Comparison of ENCODE assay signal across 1 cellular context in genomic region chr11:75204685-75205667, GRCh38.
A peak's percentile ranks its signal among the peaks of the same experiment; 100 is the strongest.
TF ChIP-seq lines count a peak whose summit lies in the region.

No MANE protein-coding gene starts in this region.

TF ChIP-seq in HepG2, 621 proteins besides CTCF, POLR2A, EP300 and RAD21 (continued from another document and continues in another):
- TF ChIP-seq ARID5B (CRISPR knock-in tag; IDR thresholded peaks at IDR 0.05) (0 out of 2 replicates have a peak, but pooled peaks have one; percentile 23), ZMYM4 (CRISPR knock-in tag; IDR thresholded peaks at IDR 0.05) (0 out of 2 replicates have a peak, but pooled peaks have one; percentile 37), ZNF556 (CRISPR knock-in tag; IDR thresholded peaks at IDR 0.05; ENCODE audit: borderline replicate concordance) (peak; percentile 37; the same call in 1 of the 2 replicates), ZNF615 (CRISPR knock-in tag; IDR thresholded peaks at IDR 0.05; ENCODE audit: borderline replicate concordance) (no peak), ZSCAN9 (CRISPR knock-in tag; IDR thresholded peaks at IDR 0.05; ENCODE audit: borderline replicate concordance) (peak; percentile 33; the same call in 1 of the 2 replicates), PHF5A (CRISPR knock-in tag; IDR thresholded peaks at IDR 0.05; ENCODE audit: low read depth, unreplicated experiment) (peak; percentile 12), HNRNPL (IDR thresholded peaks at IDR 0.05; ENCODE audit: low read depth, low read length) (0 out of 2 replicates have a peak, but pooled peaks have one; percentile 27), SMAD3 (CRISPR knock-in tag; IDR thresholded peaks at IDR 0.05) (peak; percentile 65; the same call in 1 of the 2 replicates), ZNF543 (CRISPR knock-in tag; IDR thresholded peaks at IDR 0.05) (no peak), BHLHE40 (IDR thresholded peaks at IDR 0.05; ENCODE audit: low read length) (no peak), GMEB2 (CRISPR knock-in tag; IDR thresholded peaks at IDR 0.05; ENCODE audit: low read depth) (no peak), MTA3 (CRISPR knock-in tag; IDR thresholded peaks at IDR 0.05) (no peak), TMF1 (CRISPR knock-in tag; IDR thresholded peaks at IDR 0.05; ENCODE audit: low read depth) (no peak), FOXO4 (CRISPR knock-in tag; conservative IDR thresholded peaks at IDR 0.05) (no peak), XBP1 (CRISPR knock-in tag; IDR thresholded peaks at IDR 0.05) (no peak), CEBPG (CRISPR knock-in tag; IDR thresholded peaks at IDR 0.05) (no peak), POGZ (CRISPR knock-in tag; IDR thresholded peaks at IDR 0.05) (0 out of 2 replicates have a peak, but pooled peaks have one; percentile 18), ZNF713 (CRISPR knock-in tag; IDR thresholded peaks at IDR 0.05) (0 out of 2 replicates have a peak, but pooled peaks have one; percentile 73), CBX2 (IDR thresholded peaks at IDR 0.05; ENCODE audit: low read depth, low read length) (no peak), CBX2 (CRISPR knock-in tag; IDR thresholded peaks at IDR 0.05; ENCODE audit: low read depth) (no peak), GZF1 (CRISPR knock-in tag; IDR thresholded peaks at IDR 0.05) (no peak), NR2C2 (CRISPR knock-in tag; IDR thresholded peaks at IDR 0.05; ENCODE audit: borderline replicate concordance) (no peak), JUND (CRISPR knock-in tag; IDR thresholded peaks at IDR 0.05) (no peak), SMARCE1 (IDR thresholded peaks at IDR 0.05; ENCODE audit: borderline replicate concordance) (no peak), PHF20 (CRISPR knock-in tag; IDR thresholded peaks at IDR 0.05) (no peak), ZNF619 (CRISPR knock-in tag; IDR thresholded peaks at IDR 0.05) (peak; percentile 44; the same call in 1 of the 2 replicates), ELF4 (CRISPR knock-in tag; IDR thresholded peaks at IDR 0.05; ENCODE audit: borderline replicate concordance) (peak; percentile 28; the same call in 1 of the 2 replicates), ZNF7 (CRISPR knock-in tag; IDR thresholded peaks at IDR 0.05) (no peak), HES4 (CRISPR knock-in tag; IDR thresholded peaks at IDR 0.05; ENCODE audit: borderline replicate concordance) (peak; percentile 69; the same call in 1 of the 2 replicates), ZNF3 (CRISPR knock-in tag; IDR thresholded peaks at IDR 0.05) (no peak), ZNF263 (CRISPR knock-in tag; IDR thresholded peaks at IDR 0.05) (peak; percentile 99), ZXDC (CRISPR knock-in tag; IDR thresholded peaks at IDR 0.05) (0 out of 2 replicates have a peak, but pooled peaks have one; percentile 40), ZFX (CRISPR knock-in tag; IDR thresholded peaks at IDR 0.05; ENCODE audit: low read depth) (no peak), SATB2 (CRISPR knock-in tag; IDR thresholded peaks at IDR 0.05) (no peak), ZBTB2 (CRISPR knock-in tag; IDR thresholded peaks at IDR 0.05; ENCODE audit: low read depth) (no peak), NRL (CRISPR knock-in tag; IDR thresholded peaks at IDR 0.05; ENCODE audit: borderline replicate concordance) (0 out of 2 replicates have a peak, but pooled peaks have one; percentile 15), KLF11 (CRISPR knock-in tag; IDR thresholded peaks at IDR 0.05) (0 out of 2 replicates have a peak, but pooled peaks have one; percentile 51), SRSF9 (IDR thresholded peaks at IDR 0.05; ENCODE audit: borderline replicate concordance, insufficient read depth, low read depth, low read length, poor library complexity, severe bottlenecking) (no peak)
- TF ChIP-seq, protein P1, sequence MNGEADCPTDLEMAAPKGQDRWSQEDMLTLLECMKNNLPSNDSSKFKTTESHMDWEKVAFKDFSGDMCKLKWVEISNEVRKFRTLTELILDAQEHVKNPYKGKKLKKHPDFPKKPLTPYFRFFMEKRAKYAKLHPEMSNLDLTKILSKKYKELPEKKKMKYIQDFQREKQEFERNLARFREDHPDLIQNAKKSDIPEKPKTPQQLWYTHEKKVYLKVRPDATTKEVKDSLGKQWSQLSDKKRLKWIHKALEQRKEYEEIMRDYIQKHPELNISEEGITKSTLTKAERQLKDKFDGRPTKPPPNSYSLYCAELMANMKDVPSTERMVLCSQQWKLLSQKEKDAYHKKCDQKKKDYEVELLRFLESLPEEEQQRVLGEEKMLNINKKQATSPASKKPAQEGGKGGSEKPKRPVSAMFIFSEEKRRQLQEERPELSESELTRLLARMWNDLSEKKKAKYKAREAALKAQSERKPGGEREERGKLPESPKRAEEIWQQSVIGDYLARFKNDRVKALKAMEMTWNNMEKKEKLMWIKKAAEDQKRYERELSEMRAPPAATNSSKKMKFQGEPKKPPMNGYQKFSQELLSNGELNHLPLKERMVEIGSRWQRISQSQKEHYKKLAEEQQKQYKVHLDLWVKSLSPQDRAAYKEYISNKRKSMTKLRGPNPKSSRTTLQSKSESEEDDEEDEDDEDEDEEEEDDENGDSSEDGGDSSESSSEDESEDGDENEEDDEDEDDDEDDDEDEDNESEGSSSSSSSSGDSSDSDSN (CRISPR knock-in tag; IDR thresholded peaks at IDR 0.05) = 0 out of 2 replicates have a peak, but pooled peaks have one; percentile 19
- TF ChIP-seq, protein P2, sequence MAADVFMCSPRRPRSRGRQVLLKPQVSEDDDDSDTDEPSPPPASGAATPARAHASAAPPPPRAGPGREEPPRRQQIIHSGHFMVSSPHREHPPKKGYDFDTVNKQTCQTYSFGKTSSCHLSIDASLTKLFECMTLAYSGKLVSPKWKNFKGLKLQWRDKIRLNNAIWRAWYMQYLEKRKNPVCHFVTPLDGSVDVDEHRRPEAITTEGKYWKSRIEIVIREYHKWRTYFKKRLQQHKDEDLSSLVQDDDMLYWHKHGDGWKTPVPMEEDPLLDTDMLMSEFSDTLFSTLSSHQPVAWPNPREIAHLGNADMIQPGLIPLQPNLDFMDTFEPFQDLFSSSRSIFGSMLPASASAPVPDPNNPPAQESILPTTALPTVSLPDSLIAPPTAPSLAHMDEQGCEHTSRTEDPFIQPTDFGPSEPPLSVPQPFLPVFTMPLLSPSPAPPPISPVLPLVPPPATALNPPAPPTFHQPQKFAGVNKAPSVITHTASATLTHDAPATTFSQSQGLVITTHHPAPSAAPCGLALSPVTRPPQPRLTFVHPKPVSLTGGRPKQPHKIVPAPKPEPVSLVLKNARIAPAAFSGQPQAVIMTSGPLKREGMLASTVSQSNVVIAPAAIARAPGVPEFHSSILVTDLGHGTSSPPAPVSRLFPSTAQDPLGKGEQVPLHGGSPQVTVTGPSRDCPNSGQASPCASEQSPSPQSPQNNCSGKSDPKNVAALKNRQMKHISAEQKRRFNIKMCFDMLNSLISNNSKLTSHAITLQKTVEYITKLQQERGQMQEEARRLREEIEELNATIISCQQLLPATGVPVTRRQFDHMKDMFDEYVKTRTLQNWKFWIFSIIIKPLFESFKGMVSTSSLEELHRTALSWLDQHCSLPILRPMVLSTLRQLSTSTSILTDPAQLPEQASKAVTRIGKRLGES (CRISPR knock-in tag; IDR thresholded peaks at IDR 0.05; ENCODE audit: borderline replicate concordance) = no peak
- TF ChIP-seq, protein P3, sequence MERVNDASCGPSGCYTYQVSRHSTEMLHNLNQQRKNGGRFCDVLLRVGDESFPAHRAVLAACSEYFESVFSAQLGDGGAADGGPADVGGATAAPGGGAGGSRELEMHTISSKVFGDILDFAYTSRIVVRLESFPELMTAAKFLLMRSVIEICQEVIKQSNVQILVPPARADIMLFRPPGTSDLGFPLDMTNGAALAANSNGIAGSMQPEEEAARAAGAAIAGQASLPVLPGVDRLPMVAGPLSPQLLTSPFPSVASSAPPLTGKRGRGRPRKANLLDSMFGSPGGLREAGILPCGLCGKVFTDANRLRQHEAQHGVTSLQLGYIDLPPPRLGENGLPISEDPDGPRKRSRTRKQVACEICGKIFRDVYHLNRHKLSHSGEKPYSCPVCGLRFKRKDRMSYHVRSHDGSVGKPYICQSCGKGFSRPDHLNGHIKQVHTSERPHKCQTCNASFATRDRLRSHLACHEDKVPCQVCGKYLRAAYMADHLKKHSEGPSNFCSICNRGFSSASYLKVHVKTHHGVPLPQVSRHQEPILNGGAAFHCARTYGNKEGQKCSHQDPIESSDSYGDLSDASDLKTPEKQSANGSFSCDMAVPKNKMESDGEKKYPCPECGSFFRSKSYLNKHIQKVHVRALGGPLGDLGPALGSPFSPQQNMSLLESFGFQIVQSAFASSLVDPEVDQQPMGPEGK (CRISPR knock-in tag; IDR thresholded peaks at IDR 0.05) = peak; percentile 54; the same call in 1 of the 2 replicates
- TF ChIP-seq, protein P4, sequence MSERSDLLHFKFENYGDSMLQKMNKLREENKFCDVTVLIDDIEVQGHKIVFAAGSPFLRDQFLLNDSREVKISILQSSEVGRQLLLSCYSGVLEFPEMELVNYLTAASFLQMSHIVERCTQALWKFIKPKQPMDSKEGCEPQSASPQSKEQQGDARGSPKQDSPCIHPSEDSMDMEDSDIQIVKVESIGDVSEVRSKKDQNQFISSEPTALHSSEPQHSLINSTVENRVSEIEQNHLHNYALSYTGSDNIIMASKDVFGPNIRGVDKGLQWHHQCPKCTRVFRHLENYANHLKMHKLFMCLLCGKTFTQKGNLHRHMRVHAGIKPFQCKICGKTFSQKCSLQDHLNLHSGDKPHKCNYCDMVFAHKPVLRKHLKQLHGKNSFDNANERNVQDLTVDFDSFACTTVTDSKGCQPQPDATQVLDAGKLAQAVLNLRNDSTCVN (CRISPR knock-in tag; IDR thresholded peaks at IDR 0.05; ENCODE audit: borderline replicate concordance) = peak; percentile 24; the same call in 1 of the 2 replicates
